1 cellular context compared by ENCODE assay signal in the genomic region with DNA sequence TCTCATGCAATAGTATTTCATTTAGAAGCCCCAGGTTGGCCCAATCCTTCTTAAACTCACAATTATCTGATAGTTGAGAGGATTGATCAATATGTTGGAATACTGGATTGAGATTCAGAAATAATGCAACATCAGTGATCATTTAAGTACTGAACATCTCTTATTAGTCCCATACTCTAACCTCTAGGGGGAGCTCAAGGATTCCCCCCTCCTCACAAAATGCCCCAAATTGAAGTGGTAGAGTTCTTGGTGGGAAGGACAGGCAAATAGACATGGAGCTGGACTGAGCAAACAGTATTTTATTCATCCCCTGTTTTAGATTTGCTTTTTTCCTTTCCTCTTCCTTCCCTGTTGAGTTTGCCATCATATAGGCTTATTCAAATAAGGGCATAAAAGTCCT.
TF ChIP-seq lines count a peak whose summit lies in the region.

No MANE protein-coding gene starts in this region.

TF ChIP-seq in H1, 55 proteins besides CTCF, POLR2A, EP300 and RAD21 (continued from another document):
- TF ChIP-seq KDM4A (IDR thresholded peaks at IDR 0.05; ENCODE audit: low read depth, low read length, severe bottlenecking) = no peak
- TF ChIP-seq SIN3A (conservative IDR thresholded peaks at IDR 0.05 in 1 of 2, IDR thresholded peaks at IDR 0.05 in 1 of 2; ENCODE audit: low read depth in 1 of 2, low read length in 2 of 2) = no peak
- no peak for TF ChIP-seq MAFK (IDR thresholded peaks at IDR 0.05; ENCODE audit: low read depth, low read length)
- no peak for TF ChIP-seq SAP30 (IDR thresholded peaks at IDR 0.05; ENCODE audit: insufficient read depth, insufficient replicate concordance, low read length)
- no peak for TF ChIP-seq SP1 (IDR thresholded peaks at IDR 0.05; ENCODE audit: low read depth, low read length)
- TF ChIP-seq, protein P1, sequence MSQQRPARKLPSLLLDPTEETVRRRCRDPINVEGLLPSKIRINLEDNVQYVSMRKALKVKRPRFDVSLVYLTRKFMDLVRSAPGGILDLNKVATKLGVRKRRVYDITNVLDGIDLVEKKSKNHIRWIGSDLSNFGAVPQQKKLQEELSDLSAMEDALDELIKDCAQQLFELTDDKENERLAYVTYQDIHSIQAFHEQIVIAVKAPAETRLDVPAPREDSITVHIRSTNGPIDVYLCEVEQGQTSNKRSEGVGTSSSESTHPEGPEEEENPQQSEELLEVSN (IDR thresholded peaks at IDR 0.05) = no peak
- no peak for TF ChIP-seq POLR2AphosphoS5 (IDR thresholded peaks at IDR 0.05; ENCODE audit: low read depth, low read length)
- TF ChIP-seq JUND (IDR thresholded peaks at IDR 0.05; ENCODE audit: low read length) = no peak
